Comparison of ENCODE assay signal across 10 cellular contexts in the genomic region with DNA sequence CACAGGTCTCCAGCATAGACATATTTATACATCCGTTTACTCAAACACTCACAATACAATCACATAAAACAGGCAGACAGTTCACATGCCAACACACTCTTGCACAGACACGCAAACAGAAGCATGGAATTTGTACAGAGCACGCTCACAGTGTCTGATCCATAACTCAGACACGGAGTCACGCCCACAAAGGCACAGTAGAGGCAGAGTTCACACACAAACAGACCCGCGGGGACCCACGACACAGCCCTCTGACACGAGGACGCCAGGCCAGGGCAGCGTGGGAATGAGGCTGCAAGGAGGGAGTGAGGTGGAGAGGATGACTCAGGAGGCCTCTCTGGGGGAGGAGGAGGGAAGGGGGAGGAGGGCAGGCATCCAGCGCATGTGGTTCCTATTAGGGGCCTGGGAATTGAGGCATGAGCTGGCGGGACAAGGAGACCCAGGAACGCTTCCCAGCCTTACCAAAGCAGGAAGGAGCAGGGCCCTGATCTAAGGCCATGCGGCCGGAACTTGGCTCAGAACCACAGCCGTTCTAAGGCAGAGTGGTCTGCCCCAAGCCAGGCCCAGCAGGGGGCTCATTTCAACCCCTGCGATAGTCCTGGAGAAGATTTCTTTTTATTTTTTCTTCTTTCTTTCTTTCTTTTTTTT. TPM values are rescaled to one million over a fixed set of nuclear protein-coding genes. Genes with fewer than 3 reads are reported as not detected.
DNase-seq lines count a peak whose midpoint lies in the region; ATAC-seq and TF ChIP-seq lines count a peak whose summit lies in the region.
"Had no signal": no experiment of that assay in that cellular context is flagged by ENCODE, and none has a peak within 500 bp of the region (broad histone marks: within the 10 kb centered on the region; RNA-seq: fewer than 3 reads in every experiment).

No MANE protein-coding gene starts in this region.

- peaks cover 4% of the 10 kb centered on the region for H3K4me1 ChIP-seq in prostate gland (replicated peaks)

- H3K27me3 Mint-ChIP-seq in activated T-helper 17 cell treated with anti-CD3 and anti-CD28 coated beads, Interleukin-2, amount 50 U/mL, for 72 hours, result peaks cover 8% of the 10 kb centered on the region

- no peak for TF ChIP-seq POLR2A in prostate gland (IDR thresholded peaks at IDR 0.05)

- peaks cover 8% of the 10 kb centered on the region for H3K4me1 Mint-ChIP-seq in activated T-helper 17 cell treated with anti-CD3 and anti-CD28 coated beads, Interleukin-2, amount 50 U/mL, for 72 hours

- no peaks in the 10 kb centered on the region for H3K36me3 Mint-ChIP-seq in activated T-helper 17 cell treated with anti-CD3 and anti-CD28 coated beads, Interleukin-2, amount 50 U/mL, for 72 hours (ENCODE audit: low read depth)

- peak; percentile 32 for ATAC-seq in activated T-helper 17 cell treated with anti-CD3 and anti-CD28 coated beads, Interleukin-2, amount 50 U/mL, for 72 hours (replicated peaks)
- ATAC-seq in Right ventricle myocardium superior (ENCODE audit: poor library complexity) (peak; percentile 96), HG03025 (IDR thresholded peaks at IDR 0.05; ENCODE audit: low FRiP score, unreplicated experiment) (no peak)
- ATAC-seq: T-helper 17 cell had no signal

- 3% methylated on average over 18 of the region's 18 CpGs for WGBS in prostate gland

- H3K27ac Mint-ChIP-seq in activated T-helper 17 cell treated with anti-CD3 and anti-CD28 coated beads, Interleukin-2, amount 50 U/mL, for 72 hours, result peak overlapping the region; percentile 16
- H3K27ac Mint-ChIP-seq: T-helper 17 cell had no signal

- DNase-seq in ELR (ENCODE audit: low read depth) (peak; percentile 98), Right ventricle myocardium superior (peak; percentile 91), prostate gland (ENCODE audit: low spot score) (peak; percentile 60), UCSD-AML1 (lab: John Stamatoyannopoulos, UW; ENCODE audit: unreplicated experiment) (no peak), NCI-H2081 (lab: John Stamatoyannopoulos, UW) (no peak), NCI-H1092 treated with DMSO at 0.1 percent for 48 hours (lab: John Stamatoyannopoulos, UW) (no peak)
- DNase-seq: T-helper 17 cell had no signal

- peaks cover 3% of the 10 kb centered on the region for H3K9me3 Mint-ChIP-seq in activated T-helper 17 cell treated with anti-CD3 and anti-CD28 coated beads, Interleukin-2, amount 50 U/mL, for 72 hours

- no peak for TF ChIP-seq CTCF in prostate gland (IDR thresholded peaks at IDR 0.05)

- H3K36me3 ChIP-seq in prostate gland, result no peaks in the 10 kb centered on the region

- no peaks in the 10 kb centered on the region for H3K9me3 ChIP-seq in prostate gland

- no peak overlapping the region for H3K4me3 ChIP-seq in prostate gland

- no peaks in the 10 kb centered on the region for H3K27me3 ChIP-seq in prostate gland (replicated peaks; ENCODE audit: insufficient read depth)

- peak overlapping the region; percentile 63 to 64 for H3K27ac ChIP-seq in prostate gland

- no peak overlapping the region for H3K4me3 Mint-ChIP-seq in activated T-helper 17 cell treated with anti-CD3 and anti-CD28 coated beads, Interleukin-2, amount 50 U/mL, for 72 hours
- H3K4me3 Mint-ChIP-seq: neural crest cell, T-helper 17 cell had no signal

- intact Hi-C loops in Right ventricle myocardium superior (cut with DNase I) (no loop called here), prostate gland (cut with DNase I) (no loop called here)

RNA-seq across cellular contexts. Expression of gene OLFM2, which starts 9.1 kb away (rescaled TPM):
- total RNA-seq in activated T-helper 17 cell treated with anti-CD3 and anti-CD28 coated beads, Interleukin-2, amount 50 U/mL, for 72 hours, result 1 to 10 TPM; 1.6 to 7.4 TPM
- total RNA-seq in Right ventricle myocardium superior (2.2 TPM), prostate gland (10 to 100 TPM; 10.6 to 19.5 TPM)

Comparison
In these comparisons a context has a peak if more than half of its experiments do, and no peak if none do; other contexts are left out.
1. DNase-seq: peak in ELR (single experiment), Right ventricle myocardium superior (single experiment) and prostate gland (single experiment); none in UCSD-AML1 (single experiment), NCI-H2081 (0 of 2) and NCI-H1092 treated with DMSO at 0.1 percent for 48 hours (single experiment).